Comparison of ENCODE assay signal across 1 cellular context in the genomic region with DNA sequence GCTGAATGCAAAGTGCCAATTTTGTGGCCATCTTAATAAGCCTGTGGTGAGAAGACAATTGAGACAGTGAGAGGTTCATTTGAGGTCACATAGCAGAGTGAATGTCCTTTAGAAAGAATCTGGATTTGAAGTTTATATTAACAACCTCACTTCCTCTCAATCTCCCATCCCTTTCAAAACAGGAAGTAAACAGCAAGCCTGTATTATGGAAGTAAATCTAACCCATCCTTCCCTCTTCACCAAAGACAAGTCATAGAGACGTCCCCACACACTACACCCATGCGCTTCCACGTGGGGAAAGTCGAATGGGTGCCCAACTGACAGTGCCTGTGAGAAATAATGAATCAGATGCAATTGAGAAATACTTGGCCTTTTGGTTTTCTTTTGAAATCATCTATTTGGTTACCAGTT.
TF ChIP-seq lines count a peak whose summit lies in the region.

No MANE protein-coding gene starts in this region.

TF ChIP-seq in GM23338, 12 proteins besides CTCF, POLR2A, EP300 and RAD21 (continued from another document):
- TF ChIP-seq, protein P1, sequence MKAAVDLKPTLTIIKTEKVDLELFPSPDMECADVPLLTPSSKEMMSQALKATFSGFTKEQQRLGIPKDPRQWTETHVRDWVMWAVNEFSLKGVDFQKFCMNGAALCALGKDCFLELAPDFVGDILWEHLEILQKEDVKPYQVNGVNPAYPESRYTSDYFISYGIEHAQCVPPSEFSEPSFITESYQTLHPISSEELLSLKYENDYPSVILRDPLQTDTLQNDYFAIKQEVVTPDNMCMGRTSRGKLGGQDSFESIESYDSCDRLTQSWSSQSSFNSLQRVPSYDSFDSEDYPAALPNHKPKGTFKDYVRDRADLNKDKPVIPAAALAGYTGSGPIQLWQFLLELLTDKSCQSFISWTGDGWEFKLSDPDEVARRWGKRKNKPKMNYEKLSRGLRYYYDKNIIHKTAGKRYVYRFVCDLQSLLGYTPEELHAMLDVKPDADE (IDR thresholded peaks at IDR 0.05) = no peak
- TF ChIP-seq, protein P2, sequence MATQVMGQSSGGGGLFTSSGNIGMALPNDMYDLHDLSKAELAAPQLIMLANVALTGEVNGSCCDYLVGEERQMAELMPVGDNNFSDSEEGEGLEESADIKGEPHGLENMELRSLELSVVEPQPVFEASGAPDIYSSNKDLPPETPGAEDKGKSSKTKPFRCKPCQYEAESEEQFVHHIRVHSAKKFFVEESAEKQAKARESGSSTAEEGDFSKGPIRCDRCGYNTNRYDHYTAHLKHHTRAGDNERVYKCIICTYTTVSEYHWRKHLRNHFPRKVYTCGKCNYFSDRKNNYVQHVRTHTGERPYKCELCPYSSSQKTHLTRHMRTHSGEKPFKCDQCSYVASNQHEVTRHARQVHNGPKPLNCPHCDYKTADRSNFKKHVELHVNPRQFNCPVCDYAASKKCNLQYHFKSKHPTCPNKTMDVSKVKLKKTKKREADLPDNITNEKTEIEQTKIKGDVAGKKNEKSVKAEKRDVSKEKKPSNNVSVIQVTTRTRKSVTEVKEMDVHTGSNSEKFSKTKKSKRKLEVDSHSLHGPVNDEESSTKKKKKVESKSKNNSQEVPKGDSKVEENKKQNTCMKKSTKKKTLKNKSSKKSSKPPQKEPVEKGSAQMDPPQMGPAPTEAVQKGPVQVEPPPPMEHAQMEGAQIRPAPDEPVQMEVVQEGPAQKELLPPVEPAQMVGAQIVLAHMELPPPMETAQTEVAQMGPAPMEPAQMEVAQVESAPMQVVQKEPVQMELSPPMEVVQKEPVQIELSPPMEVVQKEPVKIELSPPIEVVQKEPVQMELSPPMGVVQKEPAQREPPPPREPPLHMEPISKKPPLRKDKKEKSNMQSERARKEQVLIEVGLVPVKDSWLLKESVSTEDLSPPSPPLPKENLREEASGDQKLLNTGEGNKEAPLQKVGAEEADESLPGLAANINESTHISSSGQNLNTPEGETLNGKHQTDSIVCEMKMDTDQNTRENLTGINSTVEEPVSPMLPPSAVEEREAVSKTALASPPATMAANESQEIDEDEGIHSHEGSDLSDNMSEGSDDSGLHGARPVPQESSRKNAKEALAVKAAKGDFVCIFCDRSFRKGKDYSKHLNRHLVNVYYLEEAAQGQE (IDR thresholded peaks at IDR 0.05; ENCODE audit: unreplicated experiment) = no peak
- no peak for TF ChIP-seq POLR2AphosphoS5 (IDR thresholded peaks at IDR 0.05; ENCODE audit: low read depth)
